8 cellular contexts compared by ENCODE assay signal in the genomic region with DNA sequence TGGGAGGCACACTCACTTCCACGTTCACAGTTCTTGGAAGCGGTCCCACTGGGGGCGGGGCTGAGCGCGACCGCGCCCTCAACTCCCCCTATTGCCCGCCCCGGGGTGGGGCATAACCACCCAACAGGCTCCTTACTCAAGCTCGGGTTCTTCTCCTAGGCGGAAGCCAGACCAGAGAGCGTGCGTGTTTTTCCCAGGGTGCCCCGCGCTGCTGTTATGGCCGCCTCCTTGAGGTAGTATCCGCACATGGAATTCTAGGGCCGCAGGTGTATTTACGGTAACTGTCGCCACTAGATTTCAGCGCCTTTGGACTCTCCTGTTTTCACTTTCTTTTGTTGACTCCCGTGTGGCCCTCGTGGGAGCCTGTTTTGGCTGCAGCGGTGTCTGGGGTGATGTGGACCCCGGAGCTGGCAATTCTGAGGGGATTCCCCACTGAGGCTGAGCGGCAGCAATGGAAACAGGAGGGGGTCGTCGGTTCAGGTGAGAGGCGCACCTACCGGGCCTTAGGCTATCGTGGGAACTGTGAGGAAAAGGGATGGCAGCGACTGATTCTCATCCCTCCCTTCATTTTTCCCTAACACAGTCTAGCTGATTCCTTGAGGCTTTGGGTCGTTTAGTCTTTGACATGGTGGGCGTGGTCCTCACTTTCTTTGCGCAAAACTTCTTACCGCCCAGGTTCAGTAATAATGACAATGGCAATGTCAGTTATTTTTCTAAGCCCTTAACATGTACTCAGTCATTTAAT. TPM values are rescaled to one million over a fixed set of nuclear protein-coding genes. Genes with fewer than 3 reads are reported as not detected.
DNase-seq lines count a peak whose midpoint lies in the region; TF ChIP-seq lines count a peak whose summit lies in the region.

Gene TTC27, plus strand, starts transcription at position 150 of the 745 bp plus-strand sequence. Its CDS starts 243 bp downstream, at position 393.

- peak within 1 kb of the TSS; percentile 98 for H3K4me3 ChIP-seq in NB4 (ENCODE audit: low read depth, low read length)
- peak within 1 kb of the TSS; percentile 98 for H3K4me3 ChIP-seq in SK-N-MC

- H3K9ac ChIP-seq in SK-N-MC (ENCODE audit: insufficient read length): peak within 1 kb of the TSS; percentile 82

- no peak; the same call in none of the 2 replicates for TF ChIP-seq CTCF in HFFc6 (IDR thresholded peaks at IDR 0.05)
- TF ChIP-seq CTCF in NB4 (IDR thresholded peaks at IDR 0.05; ENCODE audit: low read depth, low read length): no peak

- peaks cover 35% of the 10 kb centered on the region for H3K4me1 Mint-ChIP-seq in HFFc6 (ENCODE audit: low read depth)
- H3K4me1 Mint-ChIP-seq in activated naive CD4-positive, alpha-beta T cell treated with anti-CD3 and anti-CD28 coated beads, Interleukin-2, amount 10 ng/mL, durations not matched to agents 7 days and 5 days: peaks cover 26% of the 10 kb centered on the region

- CTCF ChIA-PET in activated naive CD4-positive, alpha-beta T cell treated with anti-CD3 and anti-CD28 coated beads, Interleukin-2, amount 10 ng/mL, durations not matched to agents 7 days and 5 days (lab: Charles Lee): no interaction called here

- H3K9me3 Mint-ChIP-seq in HFFc6: no peaks in the 10 kb centered on the region
- no peaks in the 10 kb centered on the region for H3K9me3 Mint-ChIP-seq in activated naive CD4-positive, alpha-beta T cell treated with anti-CD3 and anti-CD28 coated beads, Interleukin-2, amount 10 ng/mL, durations not matched to agents 7 days and 5 days

- H3K36me3 ChIP-seq in SK-N-MC (ENCODE audit: insufficient read depth, low read length): peaks cover 17% of the 10 kb centered on the region

- H3K27me3 Mint-ChIP-seq in HFFc6 (ENCODE audit: insufficient read depth): peaks cover 7% of the 10 kb centered on the region
- H3K27me3 Mint-ChIP-seq in activated naive CD4-positive, alpha-beta T cell treated with anti-CD3 and anti-CD28 coated beads, Interleukin-2, amount 10 ng/mL, durations not matched to agents 7 days and 5 days: no peaks in the 10 kb centered on the region

- no peak within 1 kb of the TSS for H3K27ac ChIP-seq in SK-N-MC
- peak within 1 kb of the TSS; percentile 75 for H3K27ac ChIP-seq in temporal lobe (ENCODE audit: low read depth, low read length)

- H3K27ac Mint-ChIP-seq in HFFc6: peak within 1 kb of the TSS; percentile 89
- H3K27ac Mint-ChIP-seq in activated naive CD4-positive, alpha-beta T cell treated with anti-CD3 and anti-CD28 coated beads, Interleukin-2, amount 10 ng/mL, durations not matched to agents 7 days and 5 days: peak within 1 kb of the TSS; percentile 89

- H3K4me3 Mint-ChIP-seq in HFFc6: peak within 1 kb of the TSS; percentile 94
- H3K4me3 Mint-ChIP-seq in activated naive CD4-positive, alpha-beta T cell treated with anti-CD3 and anti-CD28 coated beads, Interleukin-2, amount 10 ng/mL, durations not matched to agents 7 days and 5 days: peak within 1 kb of the TSS; percentile 85

- TF ChIP-seq POLR2A in NB4 (IDR thresholded peaks at IDR 0.05; ENCODE audit: extremely low read depth, insufficient read length): peak; percentile 47

- DNase-seq in GM04503 (ENCODE audit: low read depth) (peak; percentile 76), HFFc6 (peak; percentile 94), NB4 (ENCODE audit: low read depth) (peak; percentile 97), SK-N-MC (ENCODE audit: low read depth, low spot score) (peak; percentile 81), globus pallidus (ENCODE audit: low spot score) (peak; percentile 94), nucleus accumbens (lab: John Stamatoyannopoulos, UW) (peak; percentile 64 to 98 (median 92))
- peak; percentile 97 for DNase-seq in activated naive CD4-positive, alpha-beta T cell treated with anti-CD3 and anti-CD28 coated beads, Interleukin-2, amount 10 ng/mL, durations not matched to agents 7 days and 5 days

- H3K36me3 Mint-ChIP-seq in HFFc6 (ENCODE audit: low read depth): peaks cover 26% of the 10 kb centered on the region
- H3K36me3 Mint-ChIP-seq in activated naive CD4-positive, alpha-beta T cell treated with anti-CD3 and anti-CD28 coated beads, Interleukin-2, amount 10 ng/mL, durations not matched to agents 7 days and 5 days: peaks cover 14% of the 10 kb centered on the region

- H3K9me3 ChIP-seq in SK-N-MC (ENCODE audit: low read depth, low read length): no peaks in the 10 kb centered on the region

RNA-seq across cellular contexts. Expression of gene TTC27, which starts in this region (rescaled TPM):
- total RNA-seq in HFFc6 (2021; fragmentation: NEBNext Ultra II Directional; extraction: Animal tissue kit (Norgen Biotek cat#: 25700)): 10 to 100 TPM; 20.0 to 24.7 (median 23.9) TPM
- total RNA-seq in temporal lobe: 21.4 TPM
